In the genomic region with DNA sequence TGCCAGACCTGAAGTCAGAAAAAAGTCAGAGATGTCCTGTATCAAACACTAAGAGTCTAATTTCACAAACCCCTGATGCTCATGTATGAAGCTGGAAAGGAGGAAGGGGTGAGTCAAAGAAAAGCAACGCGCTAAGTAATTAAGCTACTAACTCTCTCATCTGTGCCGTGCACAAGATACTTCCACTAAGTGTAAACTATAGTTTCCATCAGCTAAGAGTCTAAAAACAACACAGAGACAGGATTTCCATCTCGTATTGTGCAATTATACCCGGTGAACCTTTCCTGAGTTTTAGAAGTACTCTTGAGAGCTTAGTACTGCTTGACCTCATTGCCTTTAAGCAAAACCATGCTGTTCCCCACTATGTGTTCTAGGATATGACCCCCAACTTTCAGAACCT, we compare ENCODE assay signal across 13 cellular contexts. TPM values are rescaled to one million over a fixed set of nuclear protein-coding genes. Genes with fewer than 3 reads are reported as not detected.
DNase-seq lines count a peak whose midpoint lies in the region; ATAC-seq and TF ChIP-seq lines count a peak whose summit lies in the region.
"Had no signal": no experiment of that assay in that cellular context is flagged by ENCODE, and none has a peak within 500 bp of the region (broad histone marks: within the 10 kb centered on the region; RNA-seq: fewer than 3 reads in every experiment).

No MANE protein-coding gene starts in this region.

- no peak overlapping the region for H3K4me3 ChIP-seq in fibroblast of villous mesenchyme (ENCODE audit: low read depth, low read length)
- H3K4me3 ChIP-seq: dorsolateral prefrontal cortex had no signal

- in situ Hi-C loops in KBM-7 (cut with MboI; ENCODE audit: low pct_unique_long_range_greater_than_20kb, low sequenced_read_pairs), result no loop called here

- peaks cover 67% of the 10 kb centered on the region for H3K4me1 Mint-ChIP-seq in stimulated activated naive CD8-positive, alpha-beta T cell treated with anti-CD3 and anti-CD28 coated beads, Interleukin-15, Interleukin-2, amounts not matched to agents 100 ng/mL and 50 ng/mL, for 24 hours (ENCODE audit: low read depth)
- H3K4me1 Mint-ChIP-seq in stimulated activated naive CD8-positive, alpha-beta T cell treated with anti-CD3 and anti-CD28 coated beads, Interleukin-15, amount 100 ng/mL, for 72 hours, result peaks cover 62% of the 10 kb centered on the region
- peaks cover 47% of the 10 kb centered on the region for H3K4me1 Mint-ChIP-seq in activated naive CD8-positive, alpha-beta T cell treated with anti-CD3 and anti-CD28 coated beads for 36 hours

- H3K9me3 Mint-ChIP-seq in stimulated activated naive CD8-positive, alpha-beta T cell treated with anti-CD3 and anti-CD28 coated beads, Interleukin-15, Interleukin-2, amounts not matched to agents 100 ng/mL and 50 ng/mL, for 24 hours, result no peaks in the 10 kb centered on the region
- no peaks in the 10 kb centered on the region for H3K9me3 Mint-ChIP-seq in stimulated activated naive CD8-positive, alpha-beta T cell treated with anti-CD3 and anti-CD28 coated beads, Interleukin-15, amount 100 ng/mL, for 72 hours
- H3K9me3 Mint-ChIP-seq in activated naive CD8-positive, alpha-beta T cell treated with anti-CD3 and anti-CD28 coated beads for 36 hours, result no peaks in the 10 kb centered on the region
- H3K9me3 Mint-ChIP-seq: naive thymus-derived CD4-positive, alpha-beta T cell had no signal

- H3K27me3 Mint-ChIP-seq in stimulated activated naive CD8-positive, alpha-beta T cell treated with anti-CD3 and anti-CD28 coated beads, Interleukin-15, Interleukin-2, amounts not matched to agents 100 ng/mL and 50 ng/mL, for 24 hours, result no peaks in the 10 kb centered on the region
- H3K27me3 Mint-ChIP-seq in stimulated activated naive CD8-positive, alpha-beta T cell treated with anti-CD3 and anti-CD28 coated beads, Interleukin-15, amount 100 ng/mL, for 72 hours, result no peaks in the 10 kb centered on the region
- H3K27me3 Mint-ChIP-seq in activated naive CD8-positive, alpha-beta T cell treated with anti-CD3 and anti-CD28 coated beads for 36 hours, result no peaks in the 10 kb centered on the region
- H3K27me3 Mint-ChIP-seq: naive thymus-derived CD4-positive, alpha-beta T cell had no signal

- H3K4me3 Mint-ChIP-seq in stimulated activated naive CD8-positive, alpha-beta T cell treated with anti-CD3 and anti-CD28 coated beads, Interleukin-15, Interleukin-2, amounts not matched to agents 100 ng/mL and 50 ng/mL, for 24 hours, result no peak overlapping the region
- H3K4me3 Mint-ChIP-seq in stimulated activated naive CD8-positive, alpha-beta T cell treated with anti-CD3 and anti-CD28 coated beads, Interleukin-15, amount 100 ng/mL, for 72 hours, result peak overlapping the region in 1 of 2 donors; percentile 65
- no peak overlapping the region for H3K4me3 Mint-ChIP-seq in activated naive CD8-positive, alpha-beta T cell treated with anti-CD3 and anti-CD28 coated beads for 36 hours

- H3K27ac Mint-ChIP-seq in stimulated activated naive CD8-positive, alpha-beta T cell treated with anti-CD3 and anti-CD28 coated beads, Interleukin-15, Interleukin-2, amounts not matched to agents 100 ng/mL and 50 ng/mL, for 24 hours, result peak overlapping the region; percentile 68
- H3K27ac Mint-ChIP-seq in stimulated activated naive CD8-positive, alpha-beta T cell treated with anti-CD3 and anti-CD28 coated beads, Interleukin-15, amount 100 ng/mL, for 72 hours, result peak overlapping the region in 1 of 2 donors; percentile 75
- peak overlapping the region; percentile 65 for H3K27ac Mint-ChIP-seq in activated naive CD8-positive, alpha-beta T cell treated with anti-CD3 and anti-CD28 coated beads for 36 hours

- peaks cover 83% of the 10 kb centered on the region for H3K36me3 Mint-ChIP-seq in stimulated activated naive CD8-positive, alpha-beta T cell treated with anti-CD3 and anti-CD28 coated beads, Interleukin-15, Interleukin-2, amounts not matched to agents 100 ng/mL and 50 ng/mL, for 24 hours (ENCODE audit: low read depth)
- peaks cover 48% of the 10 kb centered on the region for H3K36me3 Mint-ChIP-seq in activated naive CD8-positive, alpha-beta T cell treated with anti-CD3 and anti-CD28 coated beads for 36 hours

- no peak for ATAC-seq in stimulated activated naive CD8-positive, alpha-beta T cell treated with anti-CD3 and anti-CD28 coated beads, Interleukin-15, amount 100 ng/mL, for 72 hours
- ATAC-seq: naive thymus-derived CD4-positive, alpha-beta T cell; sciatic nerve had no signal

- no peak for DNase-seq in stimulated activated naive CD8-positive, alpha-beta T cell treated with anti-CD3 and anti-CD28 coated beads, Interleukin-15, amount 100 ng/mL, for 72 hours
- DNase-seq in activated naive CD8-positive, alpha-beta T cell treated with anti-CD3 and anti-CD28 coated beads for 36 hours, result no peak
- peak; percentile 91 for DNase-seq in fibroblast of villous mesenchyme (ENCODE audit: low read depth)
- DNase-seq in superior temporal gyrus (ENCODE audit: extremely low spot score), result no peak
- DNase-seq in SIG-M5 (lab: John Stamatoyannopoulos, UW), result no peak
- DNase-seq in HT-29 (ENCODE audit: low spot score), result no peak
- no peak for DNase-seq in KBM-7
- DNase-seq: dorsolateral prefrontal cortex; naive thymus-derived CD4-positive, alpha-beta T cell; NCI-H2081; stimulated activated CD4-positive, alpha-beta T cell treated with anti-CD3 and anti-CD28 coated beads, Interleukin-4, amount 100 ng/mL, for 4 hours had no signal

- TF ChIP-seq CTCF in fibroblast of villous mesenchyme (IDR thresholded peaks at IDR 0.05; ENCODE audit: insufficient read depth, low read depth, low read length), result no peak

RNA-seq across cellular contexts. Expression of a gene that starts 19.0 kb away (rescaled TPM):
- total RNA-seq in activated naive CD8-positive, alpha-beta T cell treated with anti-CD3 and anti-CD28 coated beads for 36 hours, result not detected
- 7.1 and 7.3 TPM in 2 replicates for total RNA-seq in fibroblast of villous mesenchyme
- 0.23 and 0.37 TPM in 2 replicates for total RNA-seq in HT-29 (2014; rRNA removed; shearing (Covaris generic))

RNA-seq across cellular contexts. Expression of a gene that starts 20.0 kb away (rescaled TPM):
- total RNA-seq in activated naive CD8-positive, alpha-beta T cell treated with anti-CD3 and anti-CD28 coated beads for 36 hours, result 100 to 1,000 TPM in 1 of 2 experiments, 10 to 100 TPM in 1; 95.8 to 101 TPM
- 77.7 and 85.4 TPM in 2 replicates for total RNA-seq in fibroblast of villous mesenchyme
- total RNA-seq in HT-29 (2014; rRNA removed; shearing (Covaris generic)), result 66.1 and 77.5 TPM in 2 replicates

RNA-seq across cellular contexts. Expression of a gene that starts 21.6 kb away (rescaled TPM):
- 10 to 100 TPM; 25.2 to 27.6 TPM for total RNA-seq in activated naive CD8-positive, alpha-beta T cell treated with anti-CD3 and anti-CD28 coated beads for 36 hours
- total RNA-seq in fibroblast of villous mesenchyme, result 9.5 and 11.6 TPM in 2 replicates
- 15.9 and 23.9 TPM in 2 replicates for total RNA-seq in HT-29 (2014; rRNA removed; shearing (Covaris generic))

RNA-seq across cellular contexts. Expression of a gene that starts 59.0 kb away (rescaled TPM):
- not detected for total RNA-seq in activated naive CD8-positive, alpha-beta T cell treated with anti-CD3 and anti-CD28 coated beads for 36 hours
- total RNA-seq in fibroblast of villous mesenchyme, result not detected in 2 replicates
- total RNA-seq in HT-29 (2014; rRNA removed; shearing (Covaris generic)), result not detected in 2 replicates
- total RNA-seq: naive thymus-derived CD4-positive, alpha-beta T cell had no signal
